8 cellular contexts compared by ENCODE assay signal in the genomic region with DNA sequence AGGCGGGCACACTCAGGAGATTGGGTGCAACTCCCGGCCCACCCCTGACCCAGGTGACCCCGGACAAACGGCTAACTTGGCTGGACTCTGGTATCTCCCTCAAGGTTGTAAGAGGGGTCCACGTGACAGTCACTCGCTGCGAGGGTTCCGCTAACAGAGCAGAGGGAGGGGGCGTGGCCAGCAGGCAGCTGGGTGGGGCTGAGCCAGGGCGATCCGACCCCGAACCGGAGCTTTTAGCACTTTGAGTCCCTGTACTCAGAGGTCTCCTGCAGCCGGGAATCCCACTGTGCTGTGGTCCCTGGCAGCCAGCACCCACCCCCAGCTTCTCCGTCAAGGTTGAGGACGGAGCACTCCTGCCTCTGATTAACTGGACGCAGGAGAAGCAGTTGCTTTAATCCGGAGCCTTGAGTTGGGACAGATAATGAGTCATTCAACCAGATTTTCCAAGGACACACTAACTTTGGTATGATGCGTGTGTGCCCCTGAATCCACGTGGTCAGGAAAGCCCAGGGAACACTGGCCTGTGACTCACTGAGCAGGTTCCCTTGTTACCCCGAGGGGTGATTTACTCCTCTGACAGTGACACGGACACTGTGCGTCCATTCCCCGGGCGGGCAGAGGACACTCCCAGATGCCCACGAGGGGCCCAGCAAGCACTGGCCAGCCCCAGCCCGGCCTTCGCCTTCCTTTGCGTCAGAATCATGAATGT. TPM values are rescaled to one million over a fixed set of nuclear protein-coding genes. Genes with fewer than 3 reads are reported as not detected.
DNase-seq lines count a peak whose midpoint lies in the region; ATAC-seq and TF ChIP-seq lines count a peak whose summit lies in the region.

No MANE protein-coding gene starts in this region.

- 10 to 16% methylated on average over 15 to 29 of the region's 29 CpGs for WGBS in body of pancreas, 2 donors

- no peaks in the 10 kb centered on the region for H3K36me3 ChIP-seq in body of pancreas (replicated peaks in 1 of 2; ENCODE audit: insufficient read depth in 1 of 2, low read depth in 2 of 2)

- H3K27ac ChIP-seq in body of pancreas: no peak overlapping the region

- TF ChIP-seq CTCF in AG10803 (conservative IDR thresholded peaks at IDR 0.05; ENCODE audit: low read length) (no peak), body of pancreas (IDR thresholded peaks at IDR 0.05) (no peak)

- TF ChIP-seq POLR2A in body of pancreas (IDR thresholded peaks at IDR 0.05): no peak

- H3K4me1 ChIP-seq in body of pancreas: peaks cover 9% of the 10 kb centered on the region

- intact Hi-C loops in body of pancreas (cut with DNase I): no loop called here

- H3K4me3 ChIP-seq in AG10803 (ENCODE audit: low read length) (no peak overlapping the region), body of pancreas (no peak overlapping the region)

- peak; percentile 45 for DNase-seq in AG10803 (ENCODE audit: low read depth)
- peak; percentile 46 for DNase-seq in HT1080 (ENCODE audit: low read depth)
- peak in 3 of 4 donors; percentile 31 to 57 (median 32) for DNase-seq in body of pancreas
- peak; percentile 58 for DNase-seq in left lobe of liver (ENCODE audit: low spot score)
- no peak for DNase-seq in NAMALWA (ENCODE audit: low spot score)
- no peak for DNase-seq in activated CD4-positive, alpha-beta T cell treated with anti-CD3 and anti-CD28 coated beads, Interleukin-2, amount 50 U/mL, for 48 hours

- no peaks in the 10 kb centered on the region for H3K27me3 ChIP-seq in body of pancreas

- peak; percentile 33 for ATAC-seq in body of pancreas
- ATAC-seq in left lobe of liver: peak; percentile 79
- no peak for ATAC-seq in HG02610 (IDR thresholded peaks at IDR 0.05; ENCODE audit: unreplicated experiment)
- no peak for ATAC-seq in GM19463 (IDR thresholded peaks at IDR 0.05; ENCODE audit: unreplicated experiment)

- no peaks in the 10 kb centered on the region for H3K9me3 ChIP-seq in body of pancreas

RNA-seq across cellular contexts. Expression of gene TRPM2, which starts 16.8 kb away (rescaled TPM):
- total RNA-seq in HT1080 (2014; rRNA removed; shearing (Covaris generic)): 0.40 and 1.4 TPM in 2 replicates
- polyA plus RNA-seq in HT1080 (2015; cell fraction: cytosol; rRNA removed): 1.2 and 1.3 TPM in 2 replicates
- 0.56 and 0.75 TPM in 2 replicates for polyA plus RNA-seq in HT1080 (2015; cell fraction: nucleus; rRNA removed)
- 1 to 10 TPM; 2.1 to 2.3 TPM for total RNA-seq in body of pancreas
- total RNA-seq in left lobe of liver: 1.4 TPM

RNA-seq across cellular contexts. Expression of gene CFAP410, which starts 31.0 kb away (rescaled TPM):
- total RNA-seq in HT1080 (2014; rRNA removed; shearing (Covaris generic)): 4.2 and 4.5 TPM in 2 replicates
- 4.8 and 5.3 TPM in 2 replicates for polyA plus RNA-seq in HT1080 (2015; cell fraction: cytosol; rRNA removed)
- polyA plus RNA-seq in HT1080 (2015; cell fraction: nucleus; rRNA removed): 10.1 and 12.8 TPM in 2 replicates
- total RNA-seq in body of pancreas: 10 to 100 TPM; 24.6 to 43.8 TPM
- 13.9 TPM for total RNA-seq in left lobe of liver

Comparison
In these comparisons a context has a peak if more than half of its experiments do, and no peak if none do; other contexts are left out.
1. DNase-seq: peak in AG10803 (single experiment), HT1080 (single experiment), body of pancreas (3 of 4) and left lobe of liver (single experiment); none in NAMALWA (single experiment) and activated CD4-positive, alpha-beta T cell treated with anti-CD3 and anti-CD28 coated beads, Interleukin-2, amount 50 U/mL, for 48 hours (0 of 2).
2. ATAC-seq: peak in body of pancreas (single experiment) and left lobe of liver (single experiment); none in HG02610 (single experiment) and GM19463 (single experiment).